8 cellular contexts compared by ENCODE assay signal in the genomic region with DNA sequence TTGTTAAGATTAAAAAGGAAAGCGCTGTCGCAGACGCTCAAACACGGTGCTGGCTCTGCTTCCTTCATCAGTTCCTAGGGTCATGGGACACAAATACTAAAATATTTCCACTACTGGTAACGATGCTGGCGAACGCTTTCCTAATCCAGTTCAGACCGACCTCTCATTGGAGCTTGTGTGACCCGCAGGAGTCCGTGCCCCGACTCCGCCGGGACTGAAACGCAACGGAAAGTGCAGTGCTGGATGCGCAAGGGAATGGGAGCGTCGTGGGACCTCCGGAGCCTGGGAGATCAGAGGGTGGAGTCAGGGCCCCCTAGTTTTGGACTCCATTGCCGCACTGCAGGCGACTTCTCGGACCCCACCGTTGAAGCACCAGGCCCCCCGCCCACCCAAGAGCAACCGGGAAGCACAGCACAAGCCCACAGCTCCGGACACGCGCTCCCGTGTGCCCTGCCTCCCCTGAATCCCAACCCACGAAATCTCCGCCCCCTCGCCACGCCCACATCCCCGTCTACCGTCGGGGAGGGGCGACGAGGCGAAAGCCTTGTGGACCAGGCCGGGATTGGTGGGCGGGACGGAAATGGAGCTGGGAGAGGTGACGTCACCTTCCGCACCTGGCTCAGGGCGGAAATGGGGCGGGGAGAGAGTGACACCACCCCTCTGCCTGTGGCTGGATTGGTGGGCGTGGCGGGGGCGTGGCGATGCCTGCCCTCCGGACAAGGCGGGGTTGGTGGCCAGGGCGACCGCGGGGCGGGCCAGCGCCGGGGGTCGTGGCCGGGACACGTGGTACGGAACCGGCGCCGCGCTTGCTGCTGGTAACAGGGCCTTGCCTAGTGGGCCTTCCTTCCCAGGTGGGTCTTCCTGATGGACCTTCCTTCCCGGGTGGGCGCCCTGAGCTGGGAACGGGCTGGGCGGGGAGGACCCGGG. TPM values are rescaled to one million over a fixed set of nuclear protein-coding genes. Genes with fewer than 3 reads are reported as not detected.
DNase-seq lines count a peak whose midpoint lies in the region; ATAC-seq and TF ChIP-seq lines count a peak whose summit lies in the region.

Gene CNDP2, plus strand, starts transcription at position 783 of the 927 bp plus-strand sequence. CDS start 3,611 bp downstream, outside the sequence.

- peaks cover 38% of the 10 kb centered on the region for H3K4me1 Mint-ChIP-seq in activated CD4-positive, alpha-beta memory T cell treated with anti-CD3 and anti-CD28 coated beads for 36 hours (ENCODE audit: low read depth)

- peak within 1 kb of the TSS; percentile 95 for H3K4me3 Mint-ChIP-seq in activated CD4-positive, alpha-beta memory T cell treated with anti-CD3 and anti-CD28 coated beads for 36 hours

- H3K9me3 Mint-ChIP-seq in activated CD4-positive, alpha-beta memory T cell treated with anti-CD3 and anti-CD28 coated beads for 36 hours = no peaks in the 10 kb centered on the region

- peak within 1 kb of the TSS; percentile 96 to 97 for H3K27ac ChIP-seq in liver (ENCODE audit: low read depth in 1 of 2, low read length in 2 of 2)

- no peak for TF ChIP-seq CTCF in liver (IDR thresholded peaks at IDR 0.05; ENCODE audit: low read depth, low read length, missing input control)

- H3K36me3 ChIP-seq in liver (ENCODE audit: control insufficient read depth in 4 of 4, insufficient read depth in 3 of 4, low read depth in 1 of 4, low read length in 3 of 4) = no peaks in the 10 kb centered on the region

- no peaks in the 10 kb centered on the region for H3K27me3 Mint-ChIP-seq in activated CD4-positive, alpha-beta memory T cell treated with anti-CD3 and anti-CD28 coated beads for 36 hours

- peak within 1 kb of the TSS; percentile 79 to 98 for H3K9ac ChIP-seq in liver (ENCODE audit: low read depth in 1 of 2, low read length in 2 of 2)

- no peaks in the 10 kb centered on the region for H3K27me3 ChIP-seq in liver (ENCODE audit: control insufficient read depth in 4 of 4, insufficient read depth in 4 of 4, low read length in 3 of 4)

- intact Hi-C loops in activated CD4-positive, alpha-beta memory T cell treated with anti-CD3 and anti-CD28 coated beads for 36 hours (cut with micrococcal nuclease) = loop anchor here (1.0 to 10.0 kb wide), 6 partner anchors 56 to 1999 kb away; partner anchors contain the start of genes ZNF407 and ZNF516

- POLR2A ChIA-PET in activated CD4-positive, alpha-beta memory T cell treated with anti-CD3 and anti-CD28 coated beads for 36 hours (lab: Charles Lee) = interaction anchor here (0.6 to 1.4 kb wide), 2 partner anchors 102 to 133 kb away, joined by 4 read pairs; partner anchors contain the start of gene ZNF407

- H3K36me3 Mint-ChIP-seq in activated CD4-positive, alpha-beta memory T cell treated with anti-CD3 and anti-CD28 coated beads for 36 hours = peaks cover 13% of the 10 kb centered on the region

- ATAC-seq in GM19438 (IDR thresholded peaks at IDR 0.05; ENCODE audit: low read depth, unreplicated experiment) (peak; percentile 59), HG03575 (IDR thresholded peaks at IDR 0.05; ENCODE audit: extremely low read depth, insufficient number of reproducible peaks, low FRiP score, unreplicated experiment) (peak; percentile 63)

- H3K27ac Mint-ChIP-seq in activated CD4-positive, alpha-beta memory T cell treated with anti-CD3 and anti-CD28 coated beads for 36 hours = peak within 1 kb of the TSS; percentile 100

- WGBS in liver = 1% methylated on average over 71 of the region's 71 CpGs

- H3K9me3 ChIP-seq in liver (ENCODE audit: control insufficient read depth in 4 of 4, low read length in 3 of 4) = no peaks in the 10 kb centered on the region

- CTCF ChIA-PET in activated CD4-positive, alpha-beta memory T cell treated with anti-CD3 and anti-CD28 coated beads for 36 hours (lab: Charles Lee) = interaction anchor here (0.6 to 5.5 kb wide), 5 partner anchors 121 to 186 kb away, joined by 3 to 103 read pairs (median 3); no protein-coding TSS in a partner anchor

- DNase-seq in CD1c-positive myeloid dendritic cell (ENCODE audit: extremely low spot score) (peak; percentile 98), NCI-H82 treated with DMSO at 0.1 percent for 48 hours (lab: John Stamatoyannopoulos, UW; ENCODE audit: unreplicated experiment) (peak; percentile 80), dermis microvascular lymphatic vessel endothelial cell (ENCODE audit: low read depth in 2 of 2) (peak; percentile 98 to 99)
- DNase-seq in activated CD4-positive, alpha-beta memory T cell treated with anti-CD3 and anti-CD28 coated beads for 36 hours = peak; percentile 100
- DNase-seq in stimulated activated CD4-positive, alpha-beta T cell treated with anti-CD3 and anti-CD28 coated beads, Interleukin-4, amount 100 ng/mL, for 24 hours = peak; percentile 100

- peaks cover 5 to 36% (median 26%) of the 10 kb centered on the region in 4 donors for H3K4me1 ChIP-seq in liver (ENCODE audit: control insufficient read depth in 4 of 4, insufficient read depth in 4 of 4, low read length in 3 of 4)

- peak; percentile 21 to 22 for TF ChIP-seq RAD21 in liver (IDR thresholded peaks at IDR 0.05)

- H3K4me3 ChIP-seq in liver (ENCODE audit: low read depth in 1 of 3, low read length in 3 of 3) = peak within 1 kb of the TSS; percentile 82 to 94 (median 85)

TF ChIP-seq in liver, 16 proteins besides CTCF, POLR2A, EP300 and RAD21:
- TF ChIP-seq HNF4G (IDR thresholded peaks at IDR 0.05) = no peak
- peak; percentile 55 for TF ChIP-seq TAF1 (conservative IDR thresholded peaks at IDR 0.05)
- no peak for TF ChIP-seq NR2F2 (IDR thresholded peaks at IDR 0.05)
- TF ChIP-seq HNF4A (conservative IDR thresholded peaks at IDR 0.05) = peak; percentile 10 to 46
- TF ChIP-seq JUND (IDR thresholded peaks at IDR 0.05) = peak; percentile 87
- TF ChIP-seq YY1 (IDR thresholded peaks at IDR 0.05) = peak; percentile 55
- TF ChIP-seq FOXA2 (IDR thresholded peaks at IDR 0.05) = peak; percentile 62
- peak; percentile 95 for TF ChIP-seq MAX (IDR thresholded peaks at IDR 0.05)
- peak; percentile 75 to 95 for TF ChIP-seq GABPA (IDR thresholded peaks at IDR 0.05 in 1 of 2, conservative IDR thresholded peaks at IDR 0.05 in 1 of 2)
- peak; percentile 88 for TF ChIP-seq SP1 (IDR thresholded peaks at IDR 0.05)
- peak; percentile 65 to 88 for TF ChIP-seq EGR1 (IDR thresholded peaks at IDR 0.05; ENCODE audit: low read depth in 2 of 2)
- TF ChIP-seq RXRA (IDR thresholded peaks at IDR 0.05) = peak; percentile 52 to 54
- TF ChIP-seq, protein P1, sequence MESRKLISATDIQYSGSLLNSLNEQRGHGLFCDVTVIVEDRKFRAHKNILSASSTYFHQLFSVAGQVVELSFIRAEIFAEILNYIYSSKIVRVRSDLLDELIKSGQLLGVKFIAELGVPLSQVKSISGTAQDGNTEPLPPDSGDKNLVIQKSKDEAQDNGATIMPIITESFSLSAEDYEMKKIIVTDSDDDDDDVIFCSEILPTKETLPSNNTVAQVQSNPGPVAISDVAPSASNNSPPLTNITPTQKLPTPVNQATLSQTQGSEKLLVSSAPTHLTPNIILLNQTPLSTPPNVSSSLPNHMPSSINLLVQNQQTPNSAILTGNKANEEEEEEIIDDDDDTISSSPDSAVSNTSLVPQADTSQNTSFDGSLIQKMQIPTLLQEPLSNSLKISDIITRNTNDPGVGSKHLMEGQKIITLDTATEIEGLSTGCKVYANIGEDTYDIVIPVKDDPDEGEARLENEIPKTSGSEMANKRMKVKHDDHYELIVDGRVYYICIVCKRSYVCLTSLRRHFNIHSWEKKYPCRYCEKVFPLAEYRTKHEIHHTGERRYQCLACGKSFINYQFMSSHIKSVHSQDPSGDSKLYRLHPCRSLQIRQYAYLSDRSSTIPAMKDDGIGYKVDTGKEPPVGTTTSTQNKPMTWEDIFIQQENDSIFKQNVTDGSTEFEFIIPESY (IDR thresholded peaks at IDR 0.05) = peak; percentile 33
- peak; percentile 45 for TF ChIP-seq ATF3 (IDR thresholded peaks at IDR 0.05)
- peak; percentile 87 for TF ChIP-seq REST (IDR thresholded peaks at IDR 0.05)
- TF ChIP-seq FOXA1 (IDR thresholded peaks at IDR 0.05) = no peak

RNA-seq across cellular contexts. Expression of gene CNDP2, which starts in this region (rescaled TPM):
- total RNA-seq in activated CD4-positive, alpha-beta memory T cell treated with anti-CD3 and anti-CD28 coated beads for 36 hours = 100 to 1,000 TPM; 144 to 147 TPM
- total RNA-seq in dermis microvascular lymphatic vessel endothelial cell = 50.3 and 76.9 TPM in 2 replicates
- total RNA-seq in liver = 100 to 1,000 TPM in 1 of 2 donors, 10 to 100 TPM in 1; 65.5 to 167 TPM
- 100 to 1,000 TPM; 123 to 159 TPM for polyA plus RNA-seq in liver

Comparison
In these comparisons a context has a peak if more than half of its experiments do, and no peak if none do; other contexts are left out.
1. Peak in every context shown above with its lines: DNase-seq, ATAC-seq, H3K4me3 ChIP-seq and H3K27ac ChIP-seq.